ENCODE assay signal across 8 cellular contexts in genomic region chr17:77098884-77099545, GRCh38. TPM values are rescaled to one million over a fixed set of nuclear protein-coding genes. Genes with fewer than 3 reads are reported as not detected.
A peak's percentile ranks its signal among the peaks of the same experiment; 100 is the strongest.
DNase-seq lines count a peak whose midpoint lies in the region; ATAC-seq and TF ChIP-seq lines count a peak whose summit lies in the region.

No MANE protein-coding gene starts in this region.

- H3K27me3 Mint-ChIP-seq in activated B cell treated with CpG ODN at 0.5 μM for 24 hours = no peaks in the 10 kb centered on the region

- no peak overlapping the region for H3K4me3 Mint-ChIP-seq in activated B cell treated with CpG ODN at 0.5 μM for 24 hours

- intact Hi-C loops in activated B cell treated with CpG ODN at 0.5 μM for 24 hours (cut with micrococcal nuclease) (no loop called here), posterior cingulate gyrus (cut with DNase I) (no loop called here)

- H3K4me1 Mint-ChIP-seq in activated B cell treated with CpG ODN at 0.5 μM for 24 hours = peaks cover 22% of the 10 kb centered on the region

- H3K27ac Mint-ChIP-seq in activated B cell treated with CpG ODN at 0.5 μM for 24 hours = peak overlapping the region; percentile 53

- CTCF ChIA-PET in activated B cell treated with CpG ODN at 0.5 μM for 24 hours (lab: Charles Lee) = no interaction called here

- ATAC-seq in activated B cell treated with CpG ODN at 0.5 μM for 24 hours (ENCODE audit: low read depth) (no peak), HG02678 (IDR thresholded peaks at IDR 0.05; ENCODE audit: unreplicated experiment) (no peak), HG02798 (IDR thresholded peaks at IDR 0.05; ENCODE audit: poor library complexity, unreplicated experiment) (no peak)

- TF ChIP-seq CTCF in activated B cell treated with CpG ODN at 0.5 μM for 24 hours (IDR thresholded peaks at IDR 0.05) = no peak

- H3K9me3 Mint-ChIP-seq in activated B cell treated with CpG ODN at 0.5 μM for 24 hours = no peaks in the 10 kb centered on the region

- DNase-seq in GM04503 (ENCODE audit: low read depth) (peak; percentile 52), activated B cell treated with CpG ODN at 0.5 μM for 24 hours (no peak), fibroblast of peridontal ligament (ENCODE audit: extremely low read depth) (peak; percentile 93), posterior cingulate gyrus (peak in 7 of 10 donors; percentile 20 to 91 (median 63)), NCI-H128 (lab: John Stamatoyannopoulos, UW; ENCODE audit: unreplicated experiment) (no peak)
- no peak for DNase-seq in activated effector memory CD4-positive, alpha-beta T cell treated with Interleukin-2 at 50 U/mL for 16 hours

- H3K36me3 Mint-ChIP-seq in activated B cell treated with CpG ODN at 0.5 μM for 24 hours (ENCODE audit: low read depth) = peaks cover 54% of the 10 kb centered on the region

- POLR2A ChIA-PET in activated B cell treated with CpG ODN at 0.5 μM for 24 hours (lab: Charles Lee) = no interaction called here

RNA-seq across cellular contexts. Expression of gene SEC14L1, which starts 41.8 kb away (rescaled TPM):
- 60.7 and 79.6 TPM in 2 replicates for total RNA-seq in activated B cell treated with CpG ODN at 0.5 μM for 24 hours

Comparison
In these comparisons a context has a peak if more than half of its experiments do, and no peak if none do; other contexts are left out.
1. DNase-seq: peak in GM04503 (single experiment), fibroblast of peridontal ligament (single experiment) and posterior cingulate gyrus (7 of 10); none in activated B cell treated with CpG ODN at 0.5 μM for 24 hours (single experiment), activated effector memory CD4-positive, alpha-beta T cell treated with Interleukin-2 at 50 U/mL for 16 hours (single experiment) and NCI-H128 (single experiment).